ENCODE assay signal across 3 cellular contexts in the genomic region with DNA sequence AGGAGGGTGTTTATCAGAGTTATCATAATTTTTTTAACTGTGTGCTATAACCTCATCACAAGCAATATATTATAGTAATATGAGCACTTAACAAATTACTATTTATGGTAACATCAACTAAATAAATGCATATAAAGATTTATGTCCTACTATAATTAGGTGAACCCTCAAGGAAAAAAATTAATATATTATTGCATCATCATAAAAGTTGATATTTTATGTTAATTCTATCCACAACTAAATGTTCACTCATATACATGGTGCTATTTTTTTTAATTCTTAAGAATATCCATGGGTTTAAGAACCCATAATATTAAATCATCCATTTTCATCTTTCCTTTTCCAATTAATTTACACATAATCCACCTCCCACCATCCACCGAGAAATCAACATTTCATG.
TF ChIP-seq lines count a peak whose summit lies in the region.

No MANE protein-coding gene starts in this region.

TF ChIP-seq in HepG2, 621 proteins besides CTCF, POLR2A, EP300 and RAD21:
- TF ChIP-seq ZNF75D (CRISPR knock-in tag; IDR thresholded peaks at IDR 0.05; ENCODE audit: borderline replicate concordance) (no peak), ATF7 (IDR thresholded peaks at IDR 0.05) (peak; percentile 30; the same call in 1 of the 2 replicates), ATF7 (CRISPR knock-in tag; IDR thresholded peaks at IDR 0.05) (no peak), ZSCAN22 (CRISPR knock-in tag; IDR thresholded peaks at IDR 0.05) (no peak), RNF2 (conservative IDR thresholded peaks at IDR 0.05; ENCODE audit: low read depth) (no peak)

TF ChIP-seq in IMR-90, 13 proteins besides CTCF, POLR2A, EP300 and RAD21:
- TF ChIP-seq SMC3 (IDR thresholded peaks at IDR 0.05; ENCODE audit: low read depth, low read length) (no peak), CEBPB (IDR thresholded peaks at IDR 0.05; ENCODE audit: low read depth, low read length) (peak; percentile 21; the same call in 1 of the 2 replicates), RCOR1 (IDR thresholded peaks at IDR 0.05; ENCODE audit: insufficient replicate concordance, low read length) (no peak)

TF ChIP-seq in K562, 482 proteins besides CTCF, POLR2A, EP300 and RAD21:
- peak; percentile 41 for TF ChIP-seq CEBPB (tag; IDR thresholded peaks at IDR 0.05)
- no peak for TF ChIP-seq NCOR1 (IDR thresholded peaks at IDR 0.05)
- TF ChIP-seq CEBPG (CRISPR knock-in tag; IDR thresholded peaks at IDR 0.05): no peak
- TF ChIP-seq CEBPG (tag; conservative IDR thresholded peaks at IDR 0.05 in 1 of 2, IDR thresholded peaks at IDR 0.05 in 1 of 2): peak in 1 of 2 experiments; percentile 92; a peak in 2 of 4 replicates
- TF ChIP-seq CCNT2 (IDR thresholded peaks at IDR 0.05; ENCODE audit: borderline replicate concordance, extremely low read depth, insufficient read length, low read depth, low read length): no peak
- TF ChIP-seq ZNF431 (CRISPR knock-in tag; IDR thresholded peaks at IDR 0.05): no peak
- no peak for TF ChIP-seq SMAD4 (CRISPR knock-in tag; conservative IDR thresholded peaks at IDR 0.05)
- TF ChIP-seq, protein P1, sequence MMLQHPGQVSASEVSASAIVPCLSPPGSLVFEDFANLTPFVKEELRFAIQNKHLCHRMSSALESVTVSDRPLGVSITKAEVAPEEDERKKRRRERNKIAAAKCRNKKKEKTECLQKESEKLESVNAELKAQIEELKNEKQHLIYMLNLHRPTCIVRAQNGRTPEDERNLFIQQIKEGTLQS (IDR thresholded peaks at IDR 0.05): peak; percentile 59; the same call in 1 of the 2 replicates
- TF ChIP-seq, protein P1 (CRISPR knock-in tag; conservative IDR thresholded peaks at IDR 0.05): no peak
- TF ChIP-seq, protein P2, sequence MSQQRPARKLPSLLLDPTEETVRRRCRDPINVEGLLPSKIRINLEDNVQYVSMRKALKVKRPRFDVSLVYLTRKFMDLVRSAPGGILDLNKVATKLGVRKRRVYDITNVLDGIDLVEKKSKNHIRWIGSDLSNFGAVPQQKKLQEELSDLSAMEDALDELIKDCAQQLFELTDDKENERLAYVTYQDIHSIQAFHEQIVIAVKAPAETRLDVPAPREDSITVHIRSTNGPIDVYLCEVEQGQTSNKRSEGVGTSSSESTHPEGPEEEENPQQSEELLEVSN (IDR thresholded peaks at IDR 0.05; ENCODE audit: borderline replicate concordance in 1 of 2, extremely low read depth in 1 of 2, insufficient read depth in 1 of 2, insufficient read length in 1 of 2, low read depth in 1 of 2, low read length in 1 of 2, poor library complexity in 1 of 2, severe bottlenecking in 1 of 2): no peak
- TF ChIP-seq, protein P3, sequence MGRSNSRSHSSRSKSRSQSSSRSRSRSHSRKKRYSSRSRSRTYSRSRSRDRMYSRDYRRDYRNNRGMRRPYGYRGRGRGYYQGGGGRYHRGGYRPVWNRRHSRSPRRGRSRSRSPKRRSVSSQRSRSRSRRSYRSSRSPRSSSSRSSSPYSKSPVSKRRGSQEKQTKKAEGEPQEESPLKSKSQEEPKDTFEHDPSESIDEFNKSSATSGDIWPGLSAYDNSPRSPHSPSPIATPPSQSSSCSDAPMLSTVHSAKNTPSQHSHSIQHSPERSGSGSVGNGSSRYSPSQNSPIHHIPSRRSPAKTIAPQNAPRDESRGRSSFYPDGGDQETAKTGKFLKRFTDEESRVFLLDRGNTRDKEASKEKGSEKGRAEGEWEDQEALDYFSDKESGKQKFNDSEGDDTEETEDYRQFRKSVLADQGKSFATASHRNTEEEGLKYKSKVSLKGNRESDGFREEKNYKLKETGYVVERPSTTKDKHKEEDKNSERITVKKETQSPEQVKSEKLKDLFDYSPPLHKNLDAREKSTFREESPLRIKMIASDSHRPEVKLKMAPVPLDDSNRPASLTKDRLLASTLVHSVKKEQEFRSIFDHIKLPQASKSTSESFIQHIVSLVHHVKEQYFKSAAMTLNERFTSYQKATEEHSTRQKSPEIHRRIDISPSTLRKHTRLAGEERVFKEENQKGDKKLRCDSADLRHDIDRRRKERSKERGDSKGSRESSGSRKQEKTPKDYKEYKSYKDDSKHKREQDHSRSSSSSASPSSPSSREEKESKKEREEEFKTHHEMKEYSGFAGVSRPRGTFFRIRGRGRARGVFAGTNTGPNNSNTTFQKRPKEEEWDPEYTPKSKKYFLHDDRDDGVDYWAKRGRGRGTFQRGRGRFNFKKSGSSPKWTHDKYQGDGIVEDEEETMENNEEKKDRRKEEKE (IDR thresholded peaks at IDR 0.05; ENCODE audit: borderline replicate concordance in 1 of 2, control insufficient read depth in 1 of 2, low read depth in 2 of 2, low read length in 1 of 2): no peak
- TF ChIP-seq DIDO1 (tag; IDR thresholded peaks at IDR 0.05; ENCODE audit: low read depth): no peak
TF ChIP-seq in K562: peak in this region for 3.
